In the genomic region with DNA sequence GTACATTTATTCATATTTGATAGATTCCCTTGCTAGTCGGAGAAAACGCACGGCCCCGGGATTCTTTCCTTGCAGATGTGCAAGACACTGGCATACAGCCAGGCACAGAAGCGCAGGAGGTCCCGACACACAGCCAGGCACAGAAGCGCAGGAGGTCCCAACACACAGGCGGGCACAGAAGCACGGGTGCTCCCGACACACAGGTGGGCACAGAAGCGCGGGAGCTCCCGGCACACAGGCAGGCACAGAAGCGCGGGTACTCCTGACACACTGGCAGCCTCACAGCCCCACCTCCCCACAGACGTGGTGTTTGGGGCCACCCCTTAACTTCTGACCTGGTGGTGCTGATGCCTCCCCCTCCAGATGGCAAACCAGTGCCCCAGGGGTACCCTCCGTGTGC, we compare ENCODE assay signal across 18 cellular contexts.
A peak's percentile ranks its signal among the peaks of the same experiment; 100 is the strongest.
DNase-seq lines count a peak whose midpoint lies in the region; TF ChIP-seq lines count a peak whose summit lies in the region.
"Had no signal": no experiment of that assay in that cellular context is flagged by ENCODE, and none has a peak within 500 bp of the region (broad histone marks: within the 10 kb centered on the region; RNA-seq: fewer than 3 reads in every experiment).

No MANE protein-coding gene starts in this region.

- H3K36me3 ChIP-seq in spleen (peaks cover 0 to 38% (median 2%) of the 10 kb centered on the region in 6 donors), MG63 (peaks cover 12% of the 10 kb centered on the region)

- H3K27ac ChIP-seq in caudate nucleus (ENCODE audit: low read depth, low read length) (peak overlapping the region; percentile 18), spleen (no peak overlapping the region)
- H3K27ac ChIP-seq: lower lobe of right lung, upper lobe of left lung had no signal

- DNase-seq in HFFc6 = no peak
- no peak for DNase-seq in caudate nucleus (lab: John Stamatoyannopoulos, UW)
- no peak for DNase-seq in mesothelial cell of epicardium (ENCODE audit: low spot score in 2 of 2, unreplicated experiment in 2 of 2)
- peak; percentile 56 for DNase-seq in spleen
- DNase-seq in NCI-H2107 treated with DMSO at 0.1 percent for 48 hours (lab: John Stamatoyannopoulos, UW; ENCODE audit: unreplicated experiment) = no peak
- DNase-seq in NCI-H2171 treated with DMSO at 0.1 percent for 48 hours (lab: John Stamatoyannopoulos, UW) = no peak
- no peak for DNase-seq in NCI-H2081 treated with DMSO at 0.1 percent for 48 hours (lab: John Stamatoyannopoulos, UW)
- no peak for DNase-seq in MG63
- DNase-seq: activated CD8-positive, alpha-beta T cell treated with anti-CD3 and anti-CD28 coated beads for 36 hours; activated naive CD8-positive, alpha-beta T cell treated with anti-CD3 and anti-CD28 coated beads, Interleukin-2, amount 10 ng/mL, durations not matched to agents 7 days and 5 days; activated T-cell treated with anti-CD3 and anti-CD28 coated beads, Interleukin-2, amount 50 U/mL, for 48 hours; CD4-positive, alpha-beta memory T cell; DMS79; lower lobe of right lung; NCI-H187 treated with DMSO at 0.1 percent for 48 hours; NCI-H510A treated with DMSO at 0.1 percent for 48 hours had no signal

- H3K27me3 ChIP-seq in spleen (replicated peaks in 1 of 7) = no peaks in the 10 kb centered on the region
- H3K27me3 ChIP-seq in MG63 = no peaks in the 10 kb centered on the region
- H3K27me3 ChIP-seq: upper lobe of left lung had no signal

- H3K27ac Mint-ChIP-seq in HFFc6 (peak overlapping the region; percentile 8), mesothelial cell of epicardium (peak overlapping the region; percentile 96)
- H3K27ac Mint-ChIP-seq: activated CD8-positive, alpha-beta T cell treated with anti-CD3 and anti-CD28 coated beads for 36 hours; activated naive CD8-positive, alpha-beta T cell treated with anti-CD3 and anti-CD28 coated beads, Interleukin-2, amount 10 ng/mL, durations not matched to agents 7 days and 5 days; WTC11 had no signal

- H3K27me3 Mint-ChIP-seq in HFFc6 (ENCODE audit: insufficient read depth) (no peaks in the 10 kb centered on the region; the same call in 1 of the 2 replicates), mesothelial cell of epicardium (ENCODE audit: low read depth) (no peaks in the 10 kb centered on the region)
- H3K27me3 Mint-ChIP-seq: activated naive CD8-positive, alpha-beta T cell treated with anti-CD3 and anti-CD28 coated beads, Interleukin-2, amount 10 ng/mL, durations not matched to agents 7 days and 5 days had no signal

- no peaks in the 10 kb centered on the region; the same call in 1 of the 2 replicates for H3K9me3 Mint-ChIP-seq in HFFc6
- H3K9me3 Mint-ChIP-seq in mesothelial cell of epicardium = peaks cover 8% of the 10 kb centered on the region
- H3K9me3 Mint-ChIP-seq: activated CD8-positive, alpha-beta T cell treated with anti-CD3 and anti-CD28 coated beads for 36 hours; activated naive CD8-positive, alpha-beta T cell treated with anti-CD3 and anti-CD28 coated beads, Interleukin-2, amount 10 ng/mL, durations not matched to agents 7 days and 5 days; CD4-positive, alpha-beta memory T cell had no signal

- TF ChIP-seq POLR2A in spleen (IDR thresholded peaks at IDR 0.05) = no peak

- intact Hi-C loops in spleen (cut with DNase I; ENCODE audit: low total_unique reads) = no loop called here

- H3K4me3 Mint-ChIP-seq in HFFc6 (peak overlapping the region; percentile 43; the same call in 1 of the 2 replicates), mesothelial cell of epicardium (no peak overlapping the region)
- H3K4me3 Mint-ChIP-seq: activated CD8-positive, alpha-beta T cell treated with anti-CD3 and anti-CD28 coated beads for 36 hours; activated naive CD8-positive, alpha-beta T cell treated with anti-CD3 and anti-CD28 coated beads, Interleukin-2, amount 10 ng/mL, durations not matched to agents 7 days and 5 days; CD4-positive, alpha-beta memory T cell; WTC11 had no signal

- TF ChIP-seq CTCF in HFFc6 (IDR thresholded peaks at IDR 0.05) (no peak), mesothelial cell of epicardium (IDR thresholded peaks at IDR 0.05; ENCODE audit: unreplicated experiment) (no peak), spleen (IDR thresholded peaks at IDR 0.05 in 8 of 11, conservative IDR thresholded peaks at IDR 0.05 in 3 of 11) (no peak)

- H3K36me3 Mint-ChIP-seq in HFFc6 (ENCODE audit: low read depth) = peaks cover 39% of the 10 kb centered on the region
- H3K36me3 Mint-ChIP-seq in mesothelial cell of epicardium = peaks cover 16% of the 10 kb centered on the region

- H3K4me1 ChIP-seq in spleen = no peaks in the 10 kb centered on the region
- H3K4me1 ChIP-seq: lower lobe of right lung had no signal

- H3K4me3 ChIP-seq in spleen = no peak overlapping the region
- no peak overlapping the region for H3K4me3 ChIP-seq in MG63
- H3K4me3 ChIP-seq: lower lobe of right lung, upper lobe of left lung had no signal

- 82 to 91% (median 87%) methylated on average over 10 to 17 of the region's 17 CpGs for WGBS in spleen, 5 donors

- H3K4me1 Mint-ChIP-seq in HFFc6 (ENCODE audit: low read depth) (peaks cover 54% of the 10 kb centered on the region), mesothelial cell of epicardium (peaks cover 83% of the 10 kb centered on the region)

- no peaks in the 10 kb centered on the region for H3K9me3 ChIP-seq in spleen
- H3K9me3 ChIP-seq in MG63 = no peaks in the 10 kb centered on the region
- H3K9me3 ChIP-seq: lower lobe of right lung, upper lobe of left lung had no signal
